In genomic region chr20:61532736-61533135, GRCh38 we compare ENCODE assay signal across 36 cellular contexts.
"Had no signal": no experiment of that assay in that cellular context is flagged by ENCODE, and none has a peak within 500 bp of the region (broad histone marks: within the 10 kb centered on the region; RNA-seq: fewer than 3 reads in every experiment).

No MANE protein-coding gene starts in this region.

- H3K9me3 Mint-ChIP-seq: activated B cell treated with CpG ODN at 0.5 μM for 24 hours; activated CD4-positive, alpha-beta memory T cell treated with anti-CD3 and anti-CD28 coated beads for 36 hours; activated CD4-positive, alpha-beta T cell treated with anti-CD3 and anti-CD28 coated beads, Interleukin-2, amount 10 ng/mL, durations not matched to agents 24 days and 14 days; activated CD8-positive, alpha-beta T cell treated with anti-CD3 and anti-CD28 coated beads for 36 hours; activated naive CD4-positive, alpha-beta T cell treated with anti-CD3 and anti-CD28 coated beads for 36 hours; activated naive CD4-positive, alpha-beta T cell treated with anti-CD3 and anti-CD28 coated beads, Interleukin-2, amount 50 U/mL, for 72 hours; activated naive CD8-positive, alpha-beta T cell treated with anti-CD3 and anti-CD28 coated beads for 36 hours; activated T-cell treated with anti-CD3 and anti-CD28 coated beads, Interleukin-2, amount 50 U/mL, for 4 hours; activated T-cell treated with anti-CD3 and anti-CD28 coated beads, Interleukin-2, amount 50 U/mL, for 72 hours; activated T-helper 1 cell treated with anti-CD3 and anti-CD28 coated beads, Interleukin-12 subunit alpha, Interleukin-12 subunit beta, Interleukin-2, Interleukin-4 antibody, amounts not matched to agents 30 ng/mL and 10 ng/mL and 1 ng/mL, durations not matched to agents 14 hours and 24 hours and 36 hours; activated T-helper 17 cell treated with anti-CD3 and anti-CD28 coated beads, Interleukin-2, amount 50 U/mL, for 72 hours; T-helper 1 cell treated with Interleukin-12 subunit alpha and Interleukin-12 subunit beta and Interleukin-4 antibody, amounts not matched to agents 30 μg/mL and 1 μg/mL, for 36 hours; T-helper 2 cell treated with Interferon-gamma antibody and Interleukin-4, amounts not matched to agents 5 μg/mL and 100 μg/mL, for 36 hours had no signal

- H3K27ac Mint-ChIP-seq: activated B cell treated with CpG ODN at 0.5 μM for 24 hours; activated CD4-positive, alpha-beta memory T cell treated with anti-CD3 and anti-CD28 coated beads for 36 hours; activated CD4-positive, alpha-beta T cell treated with anti-CD3 and anti-CD28 coated beads, Interleukin-2, amount 10 ng/mL, durations not matched to agents 24 days and 14 days; activated CD8-positive, alpha-beta T cell treated with anti-CD3 and anti-CD28 coated beads for 36 hours; activated naive CD4-positive, alpha-beta T cell treated with anti-CD3 and anti-CD28 coated beads for 36 hours; activated naive CD4-positive, alpha-beta T cell treated with anti-CD3 and anti-CD28 coated beads, Interleukin-2, amount 50 U/mL, for 72 hours; activated naive CD8-positive, alpha-beta T cell treated with anti-CD3 and anti-CD28 coated beads for 36 hours; activated T-cell treated with anti-CD3 and anti-CD28 coated beads, Interleukin-2, amount 50 U/mL, for 72 hours; activated T-helper 1 cell treated with anti-CD3 and anti-CD28 coated beads, Interleukin-12 subunit alpha, Interleukin-12 subunit beta, Interleukin-2, Interleukin-4 antibody, amounts not matched to agents 30 ng/mL and 10 ng/mL and 1 ng/mL, durations not matched to agents 14 hours and 24 hours and 36 hours; activated T-helper 17 cell treated with anti-CD3 and anti-CD28 coated beads, Interleukin-2, amount 50 U/mL, for 72 hours; T-helper 1 cell treated with Interleukin-12 subunit alpha and Interleukin-12 subunit beta and Interleukin-4 antibody, amounts not matched to agents 30 μg/mL and 1 μg/mL, for 36 hours; T-helper 2 cell treated with Interferon-gamma antibody and Interleukin-4, amounts not matched to agents 5 μg/mL and 100 μg/mL, for 36 hours had no signal

- H3K27ac ChIP-seq: adrenal gland, body of pancreas, brain microvascular endothelial cell, breast epithelium, VCaP had no signal

- H3K4me3 Mint-ChIP-seq: activated B cell treated with CpG ODN at 0.5 μM for 24 hours; activated CD4-positive, alpha-beta memory T cell treated with anti-CD3 and anti-CD28 coated beads for 36 hours; activated CD4-positive, alpha-beta T cell treated with anti-CD3 and anti-CD28 coated beads, Interleukin-2, amount 10 ng/mL, durations not matched to agents 24 days and 14 days; activated CD8-positive, alpha-beta T cell treated with anti-CD3 and anti-CD28 coated beads for 36 hours; activated naive CD4-positive, alpha-beta T cell treated with anti-CD3 and anti-CD28 coated beads for 36 hours; activated naive CD8-positive, alpha-beta T cell treated with anti-CD3 and anti-CD28 coated beads for 36 hours; activated T-cell treated with anti-CD3 and anti-CD28 coated beads, Interleukin-2, amount 50 U/mL, for 4 hours; activated T-cell treated with anti-CD3 and anti-CD28 coated beads, Interleukin-2, amount 50 U/mL, for 72 hours; activated T-helper 1 cell treated with anti-CD3 and anti-CD28 coated beads, Interleukin-12 subunit alpha, Interleukin-12 subunit beta, Interleukin-2, Interleukin-4 antibody, amounts not matched to agents 30 ng/mL and 10 ng/mL and 1 ng/mL, durations not matched to agents 14 hours and 24 hours and 36 hours; activated T-helper 17 cell treated with anti-CD3 and anti-CD28 coated beads, Interleukin-2, amount 50 U/mL, for 72 hours; T-helper 1 cell treated with Interleukin-12 subunit alpha and Interleukin-12 subunit beta and Interleukin-4 antibody, amounts not matched to agents 30 μg/mL and 1 μg/mL, for 36 hours; T-helper 2 cell treated with Interferon-gamma antibody and Interleukin-4, amounts not matched to agents 5 μg/mL and 100 μg/mL, for 36 hours had no signal

- H3K36me3 ChIP-seq: adrenal gland, brain microvascular endothelial cell, breast epithelium had no signal

- DNase-seq: activated B cell treated with CpG ODN at 0.5 μM for 24 hours; activated CD4-positive, alpha-beta memory T cell treated with anti-CD3 and anti-CD28 coated beads for 36 hours; activated CD4-positive, alpha-beta T cell treated with anti-CD3 and anti-CD28 coated beads for 4 hours; activated CD4-positive, alpha-beta T cell treated with anti-CD3 and anti-CD28 coated beads, Interleukin-2, amount 10 ng/mL, durations not matched to agents 24 days and 14 days; activated CD4-positive, alpha-beta T cell treated with anti-CD3 and anti-CD28 coated beads, Interleukin-2, amount 50 U/mL, for 1 hour; activated CD4-positive, alpha-beta T cell treated with anti-CD3 and anti-CD28 coated beads, Interleukin-2, amount 50 U/mL, for 4 hours; activated CD4-positive, CD25-positive, alpha-beta regulatory T cell treated with anti-CD3 and anti-CD28 coated beads, Interleukin-2, amount 50 U/mL, for 72 hours; activated CD8-positive, alpha-beta memory T cell treated with anti-CD3 and anti-CD28 coated beads, Interleukin-2, amount 50 U/mL, for 4 hours; activated CD8-positive, alpha-beta T cell treated with anti-CD3 and anti-CD28 coated beads for 36 hours; activated effector memory CD4-positive, alpha-beta T cell treated with anti-CD3 and anti-CD28 coated beads, Interleukin-2, amount 50 U/mL, for 16 hours; activated gamma-delta T cell treated with Interleukin-2 at 50 U/mL for 16 hours; activated naive CD4-positive, alpha-beta T cell; activated naive CD4-positive, alpha-beta T cell treated with anti-CD3 and anti-CD28 coated beads for 36 hours; activated naive CD4-positive, alpha-beta T cell treated with anti-CD3 and anti-CD28 coated beads, Interleukin-2, amount 50 U/mL, for 16 hours; activated naive CD8-positive, alpha-beta T cell treated with anti-CD3 and anti-CD28 coated beads for 36 hours; activated T-cell treated with anti-CD3 and anti-CD28 coated beads for 4 hours; activated T-cell treated with anti-CD3 and anti-CD28 coated beads, Interleukin-2, amount 50 U/mL, for 1 hour; activated T-cell treated with anti-CD3 and anti-CD28 coated beads, Interleukin-2, amount 50 U/mL, for 4 hours; activated T-cell treated with anti-CD3 and anti-CD28 coated beads, Interleukin-2, amount 50 U/mL, for 72 hours; adrenal gland; amniotic stem cell; body of pancreas; brain microvascular endothelial cell; central memory CD4-positive, alpha-beta T cell; T-helper 1 cell; T-helper 2 cell; T-helper 9 cell had no signal

- H3K4me1 Mint-ChIP-seq: activated B cell treated with CpG ODN at 0.5 μM for 24 hours; activated CD4-positive, alpha-beta T cell treated with anti-CD3 and anti-CD28 coated beads, Interleukin-2, amount 10 ng/mL, durations not matched to agents 24 days and 14 days; activated naive CD8-positive, alpha-beta T cell treated with anti-CD3 and anti-CD28 coated beads for 36 hours; activated T-helper 17 cell treated with anti-CD3 and anti-CD28 coated beads, Interleukin-2, amount 50 U/mL, for 72 hours had no signal

- H3K4me3 ChIP-seq: adrenal gland, body of pancreas, breast epithelium had no signal

- H3K9me3 ChIP-seq: adrenal gland, body of pancreas, breast epithelium had no signal

- H3K36me3 Mint-ChIP-seq: activated CD4-positive, alpha-beta memory T cell treated with anti-CD3 and anti-CD28 coated beads for 36 hours; activated naive CD4-positive, alpha-beta T cell treated with anti-CD3 and anti-CD28 coated beads, Interleukin-2, amount 50 U/mL, for 72 hours; activated naive CD8-positive, alpha-beta T cell treated with anti-CD3 and anti-CD28 coated beads for 36 hours had no signal

- H3K27me3 Mint-ChIP-seq: activated B cell treated with CpG ODN at 0.5 μM for 24 hours; activated CD4-positive, alpha-beta memory T cell treated with anti-CD3 and anti-CD28 coated beads for 36 hours; activated CD4-positive, alpha-beta T cell treated with anti-CD3 and anti-CD28 coated beads, Interleukin-2, amount 10 ng/mL, durations not matched to agents 24 days and 14 days; activated CD8-positive, alpha-beta T cell treated with anti-CD3 and anti-CD28 coated beads for 36 hours; activated naive CD8-positive, alpha-beta T cell treated with anti-CD3 and anti-CD28 coated beads for 36 hours had no signal

- ATAC-seq: activated CD8-positive, alpha-beta T cell treated with anti-CD3 and anti-CD28 coated beads for 36 hours; activated naive CD4-positive, alpha-beta T cell treated with anti-CD3 and anti-CD28 coated beads, Interleukin-2, amount 50 U/mL, for 72 hours; activated T-cell treated with anti-CD3 and anti-CD28 coated beads, Interleukin-2, amount 50 U/mL, for 4 hours; activated T-cell treated with anti-CD3 and anti-CD28 coated beads, Interleukin-2, amount 50 U/mL, for 72 hours; activated T-helper 17 cell treated with anti-CD3 and anti-CD28 coated beads, Interleukin-2, amount 50 U/mL, for 72 hours; body of pancreas had no signal

- FAIRE-seq: astrocyte, TTC549 had no signal

- H3K4me1 ChIP-seq: adrenal gland, body of pancreas, breast epithelium had no signal
